15 cellular contexts compared by ENCODE assay signal in the genomic region with DNA sequence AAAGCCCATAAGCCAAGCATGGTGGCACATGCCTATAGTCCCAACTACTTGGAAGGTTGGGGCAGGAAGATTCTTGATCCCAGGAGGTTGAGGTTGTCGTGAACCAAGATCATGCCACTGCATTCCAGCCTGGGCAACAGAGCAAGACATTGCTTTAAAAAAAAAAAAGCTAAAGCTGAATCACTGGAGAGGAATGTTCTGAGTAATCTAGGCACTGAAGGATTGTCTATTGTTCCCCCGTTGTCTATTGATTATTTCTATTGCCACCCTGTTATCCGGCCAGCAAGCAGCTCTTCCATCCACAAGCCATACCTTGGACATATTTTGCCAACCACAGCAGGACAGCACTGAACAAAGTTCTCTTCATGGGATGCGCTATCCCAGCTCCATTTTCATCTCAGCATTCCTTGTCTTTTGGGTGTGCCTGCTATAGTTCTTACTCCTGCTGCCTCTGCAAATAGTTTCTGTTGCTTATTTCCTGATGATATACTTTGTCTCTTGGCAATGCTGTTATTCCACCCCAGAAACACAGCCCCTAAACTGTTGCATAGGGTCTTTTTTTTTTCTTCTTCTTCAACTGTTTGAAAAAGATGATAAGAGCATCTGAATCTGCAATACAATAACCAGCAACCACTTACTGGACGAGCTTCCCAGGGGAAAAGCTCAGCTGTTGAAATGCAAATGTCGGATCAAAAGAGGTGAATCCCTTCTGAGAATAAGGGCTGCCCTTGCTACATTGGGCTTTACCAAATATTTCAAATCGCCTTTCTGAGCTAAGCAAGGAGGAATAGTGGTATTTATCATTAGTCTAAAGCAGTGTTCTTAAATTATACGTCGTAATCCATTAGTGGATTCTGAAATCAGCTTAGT. TPM values are rescaled to one million over a fixed set of nuclear protein-coding genes. Genes with fewer than 3 reads are reported as not detected.
DNase-seq lines count a peak whose midpoint lies in the region; ATAC-seq, FAIRE-seq and TF ChIP-seq lines count a peak whose summit lies in the region.
"Had no signal": no experiment of that assay in that cellular context is flagged by ENCODE, and none has a peak within 500 bp of the region (broad histone marks: within the 10 kb centered on the region; RNA-seq: fewer than 3 reads in every experiment).

No MANE protein-coding gene starts in this region.

- TF ChIP-seq RAD21 in HepG2 (CRISPR knock-in tag; IDR thresholded peaks at IDR 0.05) (no peak), SK-N-SH (IDR thresholded peaks at IDR 0.05; ENCODE audit: low read length) (no peak)

- no peaks in the 10 kb centered on the region for H3K9me2 ChIP-seq in SK-N-SH

- H3K9me3 ChIP-seq in HepG2 (ENCODE audit: low read length) (no peaks in the 10 kb centered on the region), right lobe of liver (no peaks in the 10 kb centered on the region), SK-N-SH (no peaks in the 10 kb centered on the region)
- H3K9me3 ChIP-seq: A549, sigmoid colon had no signal

- TF ChIP-seq EP300 in HepG2 (IDR thresholded peaks at IDR 0.05; ENCODE audit: low read depth in 2 of 2, low read length in 2 of 2): no peak
- TF ChIP-seq EP300 in HepG2 (CRISPR knock-in tag; IDR thresholded peaks at IDR 0.05; ENCODE audit: borderline replicate concordance): no peak
- TF ChIP-seq EP300 in SK-N-SH (IDR thresholded peaks at IDR 0.05; ENCODE audit: borderline replicate concordance in 1 of 2, low read depth in 1 of 2, low read length in 1 of 2): peak in 1 of 2 experiments; percentile 38; a peak in 1 of 4 replicates

- peaks cover 0 to 3% of the 10 kb centered on the region in 2 experiments; a peak in 3 of 5 replicates for H3K27me3 ChIP-seq in HepG2 (ENCODE audit: control insufficient read depth in 1 of 2, insufficient read depth in 2 of 2, low read length in 2 of 2)
- no peaks in the 10 kb centered on the region for H3K27me3 ChIP-seq in right lobe of liver
- no peaks in the 10 kb centered on the region for H3K27me3 ChIP-seq in SK-N-SH (ENCODE audit: insufficient read depth)
- H3K27me3 ChIP-seq: sigmoid colon had no signal

- H3K27ac ChIP-seq in HepG2 (ENCODE audit: extremely low read length, insufficient read depth, low read length) (no peak overlapping the region), right lobe of liver (no peak overlapping the region), SK-N-SH (ENCODE audit: low read depth in 2 of 2, low read length in 1 of 2) (no peak overlapping the region)
- H3K27ac ChIP-seq: A549, sigmoid colon had no signal

- DNase-seq in HepG2 (ENCODE audit: low spot score) (peak; percentile 5), right lobe of liver (no peak), SK-N-SH (no peak), foreskin melanocyte (peak; percentile 80), MV-4-11 (lab: John Stamatoyannopoulos, UW) (no peak)
- DNase-seq: DMS79, NCI-H187 treated with DMSO at 0.1 percent for 48 hours, OCI-M1, sigmoid colon, T-helper 9 cell had no signal

- H3K36me3 ChIP-seq in HepG2 (replicated peaks in 1 of 2; ENCODE audit: control insufficient read depth in 1 of 2, insufficient read depth in 2 of 2, low read length in 2 of 2) (no peaks in the 10 kb centered on the region), right lobe of liver (no peaks in the 10 kb centered on the region), SK-N-SH (replicated peaks in 1 of 2; ENCODE audit: control insufficient read depth in 1 of 2, insufficient read depth in 2 of 2, low read length in 1 of 2) (no peaks in the 10 kb centered on the region)
- H3K36me3 ChIP-seq: sigmoid colon had no signal

- FAIRE-seq in HepG2 (lab: Jason Lieb, UNC): no peak
- FAIRE-seq: A549 had no signal

- BruUV-seq in HepG2 (replicated peaks; lab: Mats Ljungman, UMichigan): no TSS peak

- 24% methylated on average over 9 of the region's 9 CpGs for WGBS in HepG2 (ENCODE audit: low lambda C conversion rate)
- WGBS in right lobe of liver (ENCODE audit: insufficient coverage, low coverage, low lambda C conversion rate, missing lambda C conversion rate): 68% methylated on average over 8 of the region's 9 CpGs
- 66% methylated on average over 9 of the region's 9 CpGs for WGBS in SK-N-SH (ENCODE audit: low lambda C conversion rate)

- H4K20me1 ChIP-seq in HepG2 (ENCODE audit: insufficient read depth, low read length): no peaks in the 10 kb centered on the region
- no peaks in the 10 kb centered on the region for H4K20me1 ChIP-seq in SK-N-SH (ENCODE audit: insufficient read depth)

- ATAC-seq in HepG2 (no peak; the same call in 1 of the 3 replicates), right lobe of liver (no peak), HG03354 (IDR thresholded peaks at IDR 0.05; ENCODE audit: poor library complexity, severe bottlenecking, unreplicated experiment) (no peak), HG03457 (IDR thresholded peaks at IDR 0.05; ENCODE audit: unreplicated experiment) (no peak), HG03139 (IDR thresholded peaks at IDR 0.05; ENCODE audit: unreplicated experiment) (no peak)

- TF ChIP-seq CTCF in HepG2 (CRISPR knock-in tag; IDR thresholded peaks at IDR 0.05): no peak
- TF ChIP-seq CTCF in right lobe of liver (IDR thresholded peaks at IDR 0.05): no peak
- no peak for TF ChIP-seq CTCF in SK-N-SH (IDR thresholded peaks at IDR 0.05)

- POLR2A ChIA-PET in HepG2 (lab: Yijun Ruan, JAX): no interaction called here
- POLR2A ChIA-PET in SK-N-SH (lab: Yijun Ruan, JAX): interaction anchor here (1.4 kb wide), 1 partner anchor 22 kb away, joined by 3 read pairs; no protein-coding TSS in a partner anchor

- no peak overlapping the region for H3K9ac ChIP-seq in HepG2 (ENCODE audit: insufficient read depth, low read depth, low read length)
- no peak overlapping the region for H3K9ac ChIP-seq in SK-N-SH

- TF ChIP-seq POLR2A in HepG2 (IDR thresholded peaks at IDR 0.05; ENCODE audit: insufficient read depth in 1 of 2, low read depth in 2 of 2, low read length in 2 of 2) (no peak), right lobe of liver (IDR thresholded peaks at IDR 0.05) (no peak)

- no peaks in the 10 kb centered on the region for H3K79me2 ChIP-seq in HepG2 (ENCODE audit: insufficient read depth, low read length)
- no peaks in the 10 kb centered on the region for H3K79me2 ChIP-seq in SK-N-SH (ENCODE audit: insufficient read depth)

- CTCF ChIA-PET in HepG2 (lab: Yijun Ruan, JAX; ENCODE audit: low intra/inter-chr PET ratio, low total read pairs): no interaction called here
- CTCF ChIA-PET in SK-N-SH (lab: Yijun Ruan, JAX): interaction anchor here (1.1 to 1.3 kb wide), 2 partner anchors 9 to 25 kb away, joined by 3 read pairs; no protein-coding TSS in a partner anchor

- H2AFZ ChIP-seq in HepG2 (ENCODE audit: low read length) (no peak overlapping the region), SK-N-SH (ENCODE audit: low read depth) (peak overlapping the region; percentile 64; the same call in 1 of the 2 replicates)

- H3K4me2 ChIP-seq in HepG2 (ENCODE audit: low read depth, low read length) (no peak overlapping the region), SK-N-SH (peak overlapping the region; percentile 13; the same call in 1 of the 2 replicates)
- H3K4me2 ChIP-seq: A549 had no signal

- H3K4me3 ChIP-seq in HepG2 (replicated peaks in 1 of 3; ENCODE audit: insufficient read depth in 1 of 3, low read depth in 2 of 3, low read length in 3 of 3): no peak overlapping the region
- no peak overlapping the region for H3K4me3 ChIP-seq in right lobe of liver
- H3K4me3 ChIP-seq in SK-N-SH (ENCODE audit: low read depth in 2 of 2, low read length in 1 of 2): no peak overlapping the region
- H3K4me3 ChIP-seq: A549, sigmoid colon had no signal

- H3K4me1 ChIP-seq in HepG2 (ENCODE audit: insufficient read depth, low read length) (no peaks in the 10 kb centered on the region), right lobe of liver (no peaks in the 10 kb centered on the region), SK-N-SH (ENCODE audit: control insufficient read depth in 1 of 2, insufficient read depth in 2 of 2, low read depth in 1 of 2, low read length in 1 of 2) (peaks cover 0 to 18% of the 10 kb centered on the region in 2 experiments; a peak in 3 of 4 replicates)
- H3K4me1 ChIP-seq: A549 had no signal

- in situ Hi-C loops in HepG2 (cut with HindIII; ENCODE audit: extremely low pct_ligation_motif_present, low pct_unique_long_range_greater_than_20kb): no loop called here

- H3F3A ChIP-seq in SK-N-SH (replicated peaks; ENCODE audit: insufficient read depth): no peaks in the 10 kb centered on the region

- intact Hi-C loops in HepG2 (cut with micrococcal nuclease; ENCODE audit: unreplicated experiment): no loop called here
- intact Hi-C loops in right lobe of liver (cut with DNase I): no loop called here

RNA-seq across cellular contexts. Expression of a gene that starts 22.2 kb away (rescaled TPM):
- total RNA-seq in HepG2 (2016; rRNA removed; fragmentation: Illumina TruSeq; extraction: Trizol): not detected in 2 replicates
- not detected in 2 replicates for total RNA-seq in HepG2 (2016; cell fraction: cytosol; rRNA removed; fragmentation: Illumina TruSeq; extraction: Trizol; ENCODE audit: low read depth)
- total RNA-seq in HepG2 (2016; cell fraction: insoluble cytoplasmic fraction; rRNA removed; fragmentation: Illumina TruSeq; extraction: Trizol): not detected in 2 replicates
- total RNA-seq in HepG2 (2016; cell fraction: membrane; rRNA removed; fragmentation: Illumina TruSeq; extraction: Trizol): not detected in 2 replicates
- total RNA-seq in HepG2 (2016; cell fraction: nucleus; rRNA removed; fragmentation: Illumina TruSeq; extraction: Trizol): not detected in 2 replicates
- not detected in 2 replicates for polyA plus RNA-seq in HepG2 (2011; rRNA removed)
- not detected in 2 replicates for polyA plus RNA-seq in HepG2 (2011; cell fraction: cytosol; rRNA removed)
- not detected in 2 replicates for polyA plus RNA-seq in HepG2 (2011; cell fraction: nucleus; rRNA removed)
- polyA plus RNA-seq in HepG2 (2012): 0.01 TPM in 1 of 2 replicates, not detected in the other
- not detected in 2 replicates for polyA plus RNA-seq in HepG2 (2016; cell fraction: cytosol; fragmentation: Illumina TruSeq; extraction: Trizol; ENCODE audit: low read depth)
- polyA plus RNA-seq in HepG2 (2016; cell fraction: insoluble cytoplasmic fraction; fragmentation: Illumina TruSeq; extraction: Trizol; ENCODE audit: low read depth): not detected in 2 replicates
- not detected in 2 replicates for polyA plus RNA-seq in HepG2 (2016; cell fraction: membrane; fragmentation: Illumina TruSeq; extraction: Trizol; ENCODE audit: low read depth)
- polyA plus RNA-seq in HepG2 (2016; cell fraction: nucleus; fragmentation: Illumina TruSeq; extraction: Trizol; ENCODE audit: insufficient read depth, low read depth): not detected in 2 replicates
- polyA minus RNA-seq in HepG2 (2011; rRNA and poly(A)+ RNA removed; ENCODE audit: low replicate concordance): not detected in 2 replicates
- not detected in 2 replicates for polyA minus RNA-seq in HepG2 (2011; cell fraction: cytosol; rRNA and poly(A)+ RNA removed)
- not detected in 2 replicates for polyA minus RNA-seq in HepG2 (2011; cell fraction: nucleus; rRNA and poly(A)+ RNA removed)
- total RNA-seq in right lobe of liver: not detected
- 0.08 TPM in 2 replicates for polyA plus RNA-seq in SK-N-SH (2012; rRNA removed)
- 0.05 TPM in 2 replicates for polyA plus RNA-seq in SK-N-SH (2012; cell fraction: cytosol; rRNA removed)
- 0.09 and 0.11 TPM in 2 replicates for polyA plus RNA-seq in SK-N-SH (2012; cell fraction: nucleus; rRNA removed)
- total RNA-seq: dermis microvascular lymphatic vessel endothelial cell, sigmoid colon had no signal
- polyA plus RNA-seq: A549 had no signal

Comparison
In these comparisons a context has a peak if more than half of its experiments do, and no peak if none do; other contexts are left out.
1. DNase-seq: peak in HepG2 (single experiment) and foreskin melanocyte (single experiment); none in right lobe of liver (0 of 3), SK-N-SH (single experiment) and MV-4-11 (single experiment).